25 cellular contexts compared by ENCODE assay signal in genomic region chr7:48943279-48943990, GRCh38. TPM values are rescaled to one million over a fixed set of nuclear protein-coding genes. Genes with fewer than 3 reads are reported as not detected.
"Had no signal": no experiment of that assay in that cellular context is flagged by ENCODE, and none has a peak within 500 bp of the region (broad histone marks: within the 10 kb centered on the region; RNA-seq: fewer than 3 reads in every experiment).

No MANE protein-coding gene starts in this region.

- H3K4me3 ChIP-seq: coronary artery, dorsolateral prefrontal cortex, esophagus muscularis mucosa, gastrocnemius medialis, heart right ventricle, left lung, lower lobe of right lung had no signal

- ATAC-seq: gastrocnemius medialis, left lung, left ventricle myocardium superior, lower lobe of right lung had no signal

- DNase-seq: dermis blood vessel endothelial cell; dorsolateral prefrontal cortex; effector CD4-positive, alpha-beta T cell; effector memory CD4-positive, alpha-beta T cell; foreskin fibroblast; foreskin melanocyte; gastrocnemius medialis; glutamatergic neuron; head of caudate nucleus; heart right ventricle; hippocampal formation; left cardiac atrium; left lung; left ventricle myocardium superior; lower lobe of right lung; mesenchymal stem cell; midbrain had no signal

RNA-seq across cellular contexts. Expression of gene CDC14C, which starts 19.1 kb away (rescaled TPM):
- total RNA-seq: dermis blood vessel endothelial cell, endothelial cell of umbilical vein, esophagus muscularis mucosa, gastrocnemius medialis, glomerular endothelial cell, heart right ventricle, kidney epithelial cell, left cardiac atrium, left lung, left ventricle myocardium superior, lower leg skin, lower lobe of right lung, lung microvascular endothelial cell, mucosa of gallbladder had no signal
